13 cellular contexts compared by ENCODE assay signal in genomic region chr2:12076810-12077209, GRCh38.
DNase-seq lines count a peak whose midpoint lies in the region; ATAC-seq and TF ChIP-seq lines count a peak whose summit lies in the region.
"Had no signal": no experiment of that assay in that cellular context is flagged by ENCODE, and none has a peak within 500 bp of the region (broad histone marks: within the 10 kb centered on the region; RNA-seq: fewer than 3 reads in every experiment).

No MANE protein-coding gene starts in this region.

- no peaks in the 10 kb centered on the region for H3K27me3 ChIP-seq in testis
- H3K27me3 ChIP-seq: BLaER1 had no signal

- in situ Hi-C loops in astrocyte of the spinal cord (cut with HindIII; ENCODE audit: low sequenced_read_pairs) = no loop called here

- H3K27ac ChIP-seq in testis = no peak overlapping the region
- H3K27ac ChIP-seq: BLaER1 had no signal

- H3K4me3 ChIP-seq in astrocyte of the spinal cord (ENCODE audit: low read depth, low read length) (no peak overlapping the region), testis (no peak overlapping the region)
- H3K4me3 ChIP-seq: BLaER1, mucosa of descending colon had no signal

- WGBS in testis, 2 donors = 47 to 59% methylated on average over 5 of the region's 5 CpGs

- intact Hi-C loops in testis (cut with DNase I; ENCODE audit: low total_unique reads) = no loop called here

- no peaks in the 10 kb centered on the region for H3K9me3 Mint-ChIP-seq in activated naive CD4-positive, alpha-beta T cell treated with anti-CD3 and anti-CD28 coated beads, Interleukin-2, amount 50 U/mL, for 72 hours
- H3K9me3 Mint-ChIP-seq: IgD-negative memory B cell had no signal

- peaks cover 5% of the 10 kb centered on the region for H3K4me1 ChIP-seq in testis

- H3K36me3 Mint-ChIP-seq in activated naive CD4-positive, alpha-beta T cell treated with anti-CD3 and anti-CD28 coated beads, Interleukin-2, amount 50 U/mL, for 72 hours = no peaks in the 10 kb centered on the region
- H3K36me3 Mint-ChIP-seq: IgD-negative memory B cell had no signal

- H3K36me3 ChIP-seq in testis (ENCODE audit: low read depth, missing control alignments) = no peaks in the 10 kb centered on the region
- H3K36me3 ChIP-seq: BLaER1 had no signal

- no peak overlapping the region for H3K27ac Mint-ChIP-seq in activated naive CD4-positive, alpha-beta T cell treated with anti-CD3 and anti-CD28 coated beads, Interleukin-2, amount 50 U/mL, for 72 hours

- no peak for TF ChIP-seq POLR2A in testis (IDR thresholded peaks at IDR 0.05)

- DNase-seq in activated naive CD4-positive, alpha-beta T cell treated with anti-CD3 and anti-CD28 coated beads, Interleukin-2, amount 50 U/mL, for 72 hours (ENCODE audit: low spot score in 2 of 2) = no peak
- no peak for DNase-seq in activated naive CD4-positive, alpha-beta T cell treated with Interleukin-2 at 50 U/mL for 16 hours
- DNase-seq in NCI-H1092 treated with DMSO at 0.1 percent for 48 hours (lab: John Stamatoyannopoulos, UW) = peak; percentile 87
- peak; percentile 39 for DNase-seq in astrocyte of the spinal cord (ENCODE audit: low read depth, low spot score)
- peak; percentile 25 for DNase-seq in testis
- no peak for DNase-seq in activated gamma-delta T cell (lab: John Stamatoyannopoulos, UW)
- DNase-seq in A172 (ENCODE audit: low spot score) = no peak
- DNase-seq: glutamatergic neuron, mucosa of descending colon, SIG-M5 had no signal

- no peaks in the 10 kb centered on the region for H3K9me3 ChIP-seq in testis
- H3K9me3 ChIP-seq: mucosa of descending colon had no signal

- TF ChIP-seq CTCF in astrocyte of the spinal cord (IDR thresholded peaks at IDR 0.05; ENCODE audit: low read depth, low read length) (no peak), testis (IDR thresholded peaks at IDR 0.05) (no peak)

- peak; percentile 70 to 85 for ATAC-seq in activated naive CD4-positive, alpha-beta T cell treated with anti-CD3 and anti-CD28 coated beads, Interleukin-2, amount 50 U/mL, for 72 hours
- ATAC-seq in GM21423 (IDR thresholded peaks at IDR 0.05; ENCODE audit: unreplicated experiment) = no peak
- ATAC-seq: mucosa of descending colon had no signal

Comparison
In these comparisons a context has a peak if more than half of its experiments do, and no peak if none do; other contexts are left out.
1. DNase-seq: peak in NCI-H1092 treated with DMSO at 0.1 percent for 48 hours (single experiment), astrocyte of the spinal cord (single experiment) and testis (single experiment); none in activated naive CD4-positive, alpha-beta T cell treated with anti-CD3 and anti-CD28 coated beads, Interleukin-2, amount 50 U/mL, for 72 hours (0 of 2), activated naive CD4-positive, alpha-beta T cell treated with Interleukin-2 at 50 U/mL for 16 hours (single experiment), activated gamma-delta T cell (single experiment) and A172 (single experiment).